22 cellular contexts compared by ENCODE assay signal in the genomic region with DNA sequence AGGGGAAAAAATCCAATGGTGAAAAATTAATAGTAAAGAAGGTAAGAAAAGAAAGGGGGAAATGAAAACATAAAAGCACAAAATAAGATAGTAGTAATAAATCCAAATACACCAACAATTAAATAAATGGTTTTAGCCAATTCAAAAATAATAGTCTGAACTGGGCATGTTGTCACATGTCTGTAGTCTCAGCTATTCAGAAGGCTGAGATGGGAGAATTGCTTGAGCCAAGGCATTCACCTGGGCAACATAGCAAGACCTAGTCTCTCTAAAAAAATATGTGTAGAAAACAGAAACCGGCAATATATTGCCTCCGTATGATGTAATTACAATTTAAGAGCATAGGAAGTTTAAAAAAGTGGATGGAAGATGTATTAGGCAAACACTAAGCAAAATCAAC.
DNase-seq lines count a peak whose midpoint lies in the region; ATAC-seq, FAIRE-seq and TF ChIP-seq lines count a peak whose summit lies in the region.
"Had no signal": no experiment of that assay in that cellular context is flagged by ENCODE, and none has a peak within 500 bp of the region (broad histone marks: within the 10 kb centered on the region; RNA-seq: fewer than 3 reads in every experiment).

No MANE protein-coding gene starts in this region.

- no peak overlapping the region for H3K9ac ChIP-seq in mesenchymal stem cell (ENCODE audit: low read length)
- H3K9ac ChIP-seq: BLaER1, GM23248 had no signal

- H3K4me2 ChIP-seq in mesenchymal stem cell (ENCODE audit: low read length, poor library complexity, severe bottlenecking) = no peak overlapping the region
- H3K4me2 ChIP-seq: BLaER1 had no signal

- no peak overlapping the region for H3K18ac ChIP-seq in mesenchymal stem cell (ENCODE audit: low read depth in 1 of 2, low read length in 2 of 2)

- WGBS in mesenchymal stem cell = 100% methylated on average over 2 of the region's 2 CpGs

- H3K4me1 Mint-ChIP-seq in MCF 10A (ENCODE audit: insufficient read depth, unreplicated experiment) = peaks cover 5% of the 10 kb centered on the region
- H3K4me1 Mint-ChIP-seq in activated T-helper 1 cell treated with anti-CD3 and anti-CD28 coated beads, Interleukin-12 subunit alpha, Interleukin-12 subunit beta, Interleukin-2, Interleukin-4 antibody, amounts not matched to agents 30 ng/mL and 10 ng/mL and 1 ng/mL, durations not matched to agents 14 hours and 24 hours and 36 hours (ENCODE audit: low read depth) = no peaks in the 10 kb centered on the region
- H3K4me1 Mint-ChIP-seq: B cell; CD4-positive, CD25-positive, alpha-beta regulatory T cell had no signal

- intact Hi-C loops in MCF 10A (cut with micrococcal nuclease) (no loop called here), breast epithelium (cut with DNase I; ENCODE audit: low total_unique reads) (no loop called here), uterus (cut with DNase I; ENCODE audit: low total_unique reads) (no loop called here)
- intact Hi-C loops in activated T-helper 1 cell treated with anti-CD3 and anti-CD28 coated beads, Interleukin-12 subunit alpha, Interleukin-12 subunit beta, Interleukin-2, Interleukin-4 antibody, amounts not matched to agents 30 ng/mL and 10 ng/mL and 1 ng/mL, durations not matched to agents 14 hours and 24 hours and 36 hours (cut with micrococcal nuclease) = no loop called here

- no peak overlapping the region for H4K8ac ChIP-seq in mesenchymal stem cell (ENCODE audit: low read length)

- no peaks in the 10 kb centered on the region for H3K9me3 ChIP-seq in breast epithelium
- H3K9me3 ChIP-seq in mesenchymal stem cell (ENCODE audit: control insufficient read depth, low read length) = peaks cover 7% of the 10 kb centered on the region
- H3K9me3 ChIP-seq in uterus = no peaks in the 10 kb centered on the region
- H3K9me3 ChIP-seq: BLaER1, Caco-2 had no signal

- FAIRE-seq in bronchial epithelial cell (lab: Jason Lieb, UNC) = no peak
- FAIRE-seq: GM12878, GM19239, H1 had no signal

- H3K9me3 Mint-ChIP-seq in MCF 10A (ENCODE audit: unreplicated experiment) = no peaks in the 10 kb centered on the region
- peaks cover 5% of the 10 kb centered on the region for H3K9me3 Mint-ChIP-seq in activated T-helper 1 cell treated with anti-CD3 and anti-CD28 coated beads, Interleukin-12 subunit alpha, Interleukin-12 subunit beta, Interleukin-2, Interleukin-4 antibody, amounts not matched to agents 30 ng/mL and 10 ng/mL and 1 ng/mL, durations not matched to agents 14 hours and 24 hours and 36 hours

- no peaks in the 10 kb centered on the region for H3K27me3 Mint-ChIP-seq in MCF 10A (ENCODE audit: insufficient read depth, unreplicated experiment)
- H3K27me3 Mint-ChIP-seq in activated T-helper 1 cell treated with anti-CD3 and anti-CD28 coated beads, Interleukin-12 subunit alpha, Interleukin-12 subunit beta, Interleukin-2, Interleukin-4 antibody, amounts not matched to agents 30 ng/mL and 10 ng/mL and 1 ng/mL, durations not matched to agents 14 hours and 24 hours and 36 hours (ENCODE audit: insufficient read depth) = no peaks in the 10 kb centered on the region
- H3K27me3 Mint-ChIP-seq: B cell; CD4-positive, CD25-positive, alpha-beta regulatory T cell had no signal

- TF ChIP-seq POLR2A in breast epithelium (IDR thresholded peaks at IDR 0.05) (no peak), uterus (IDR thresholded peaks at IDR 0.05) (no peak)

- no peak overlapping the region for H3K4me3 Mint-ChIP-seq in MCF 10A (ENCODE audit: unreplicated experiment)
- H3K4me3 Mint-ChIP-seq in activated T-helper 1 cell treated with anti-CD3 and anti-CD28 coated beads, Interleukin-12 subunit alpha, Interleukin-12 subunit beta, Interleukin-2, Interleukin-4 antibody, amounts not matched to agents 30 ng/mL and 10 ng/mL and 1 ng/mL, durations not matched to agents 14 hours and 24 hours and 36 hours = no peak overlapping the region
- H3K4me3 Mint-ChIP-seq: B cell; CD4-positive, CD25-positive, alpha-beta regulatory T cell; CD8-positive, alpha-beta T cell had no signal

- no peaks in the 10 kb centered on the region for H3K79me1 ChIP-seq in mesenchymal stem cell (replicated peaks; ENCODE audit: low read length, poor library complexity, severe bottlenecking)

- POLR2A ChIA-PET in MCF 10A (lab: Yijun Ruan, JAX) = interaction anchor here (0.5 to 1.0 kb wide), 3 partner anchors 13 to 104 kb away, joined by 3 to 4 read pairs (median 3); no protein-coding TSS in a partner anchor

- peak overlapping the region; percentile 36 for H3K27ac Mint-ChIP-seq in MCF 10A (ENCODE audit: low read depth, unreplicated experiment)
- peak overlapping the region; percentile 31 for H3K27ac Mint-ChIP-seq in activated T-helper 1 cell treated with anti-CD3 and anti-CD28 coated beads, Interleukin-12 subunit alpha, Interleukin-12 subunit beta, Interleukin-2, Interleukin-4 antibody, amounts not matched to agents 30 ng/mL and 10 ng/mL and 1 ng/mL, durations not matched to agents 14 hours and 24 hours and 36 hours
- H3K27ac Mint-ChIP-seq: B cell; CD4-positive, CD25-positive, alpha-beta regulatory T cell; CD8-positive, alpha-beta T cell had no signal

- H2BK5ac ChIP-seq in mesenchymal stem cell (ENCODE audit: low read depth, low read length, poor library complexity, severe bottlenecking) = no peak overlapping the region

- H3K36me3 Mint-ChIP-seq in MCF 10A (ENCODE audit: insufficient read depth, unreplicated experiment) = no peaks in the 10 kb centered on the region
- H3K36me3 Mint-ChIP-seq in activated T-helper 1 cell treated with anti-CD3 and anti-CD28 coated beads, Interleukin-12 subunit alpha, Interleukin-12 subunit beta, Interleukin-2, Interleukin-4 antibody, amounts not matched to agents 30 ng/mL and 10 ng/mL and 1 ng/mL, durations not matched to agents 14 hours and 24 hours and 36 hours (ENCODE audit: low read depth) = no peaks in the 10 kb centered on the region
- H3K36me3 Mint-ChIP-seq: CD4-positive, CD25-positive, alpha-beta regulatory T cell; CD8-positive, alpha-beta T cell had no signal

- H3K4ac ChIP-seq in mesenchymal stem cell (ENCODE audit: low read depth in 1 of 2, low read length in 2 of 2) = no peak overlapping the region

- no peak overlapping the region for H2AFZ ChIP-seq in mesenchymal stem cell (ENCODE audit: low read depth, low read length)
- H2AFZ ChIP-seq: GM23248 had no signal

- H3K4me1 ChIP-seq in breast epithelium (no peaks in the 10 kb centered on the region), mesenchymal stem cell (ENCODE audit: control insufficient read depth, insufficient read depth, low read depth, low read length) (no peaks in the 10 kb centered on the region), uterus (no peaks in the 10 kb centered on the region)
- H3K4me1 ChIP-seq: Caco-2 had no signal

- no peak overlapping the region for H2BK12ac ChIP-seq in mesenchymal stem cell (ENCODE audit: low read length in 2 of 2)

- H2BK15ac ChIP-seq in mesenchymal stem cell (ENCODE audit: low read depth, poor library complexity, severe bottlenecking) = peak overlapping the region; percentile 23

- no peak for TF ChIP-seq CTCF in MCF 10A (IDR thresholded peaks at IDR 0.05; ENCODE audit: unreplicated experiment)
- TF ChIP-seq CTCF in breast epithelium (IDR thresholded peaks at IDR 0.05) = no peak
- no peak for TF ChIP-seq CTCF in bronchial epithelial cell (IDR thresholded peaks at IDR 0.05; ENCODE audit: insufficient read depth, low read length, severe bottlenecking)
- no peak for TF ChIP-seq CTCF in uterus (IDR thresholded peaks at IDR 0.05)

- DNase-seq in MCF 10A (ENCODE audit: unreplicated experiment) (peak; percentile 9), breast epithelium (ENCODE audit: low spot score in 2 of 2) (no peak), bronchial epithelial cell (ENCODE audit: low read depth) (peak; percentile 56), mesenchymal stem cell (no peak), uterus (no peak)
- no peak for DNase-seq in activated T-helper 1 cell treated with anti-CD3 and anti-CD28 coated beads, Interleukin-12 subunit alpha, Interleukin-12 subunit beta, Interleukin-2, Interleukin-4 antibody, amounts not matched to agents 30 ng/mL and 10 ng/mL and 1 ng/mL, durations not matched to agents 14 hours and 24 hours and 36 hours (ENCODE audit: low spot score)
- DNase-seq: Caco-2; CD4-positive, CD25-positive, alpha-beta regulatory T cell; CD8-positive, alpha-beta T cell; DMS153; DND-41; GDM1; GM23248; H7; HCEC 1CT had no signal

- H3K27ac ChIP-seq in breast epithelium (no peak overlapping the region), mesenchymal stem cell (ENCODE audit: low read length, poor library complexity, severe bottlenecking) (no peak overlapping the region), uterus (no peak overlapping the region)
- H3K27ac ChIP-seq: BLaER1, C4-2B, GM23248 had no signal

- CTCF ChIA-PET in MCF 10A (lab: Yijun Ruan, JAX) = interaction anchor here (0.7 kb wide), 1 partner anchor 1308 kb away, joined by 4 read pairs; no protein-coding TSS in a partner anchor

- H3K27me3 ChIP-seq in breast epithelium = no peaks in the 10 kb centered on the region
- no peaks in the 10 kb centered on the region for H3K27me3 ChIP-seq in bronchial epithelial cell (ENCODE audit: control insufficient read depth, insufficient read depth, low read length)
- H3K27me3 ChIP-seq in mesenchymal stem cell (ENCODE audit: control insufficient read depth in 1 of 2, insufficient read depth in 1 of 2, low read length in 2 of 2) = no peaks in the 10 kb centered on the region
- H3K27me3 ChIP-seq in uterus = no peaks in the 10 kb centered on the region
- H3K27me3 ChIP-seq: BLaER1 had no signal

- no peak overlapping the region for H3K23ac ChIP-seq in mesenchymal stem cell (ENCODE audit: low read length in 2 of 2)

- no peak overlapping the region for H4K91ac ChIP-seq in mesenchymal stem cell (ENCODE audit: low read length)

- no peak overlapping the region for H2AK5ac ChIP-seq in mesenchymal stem cell (ENCODE audit: low read length, severe bottlenecking)

- H3K14ac ChIP-seq in mesenchymal stem cell (ENCODE audit: low read length in 2 of 2) = no peak overlapping the region

- H3K36me3 ChIP-seq in breast epithelium (no peaks in the 10 kb centered on the region), bronchial epithelial cell (ENCODE audit: control insufficient read depth, insufficient read depth, low read length) (no peaks in the 10 kb centered on the region), mesenchymal stem cell (ENCODE audit: control insufficient read depth in 1 of 2, insufficient read depth in 2 of 2, low read depth in 1 of 2, low read length in 2 of 2) (no peaks in the 10 kb centered on the region), uterus (no peaks in the 10 kb centered on the region)
- H3K36me3 ChIP-seq: BLaER1 had no signal

- no TSS peak for BruUV-seq in MCF 10A (replicated peaks; lab: Mats Ljungman, UMichigan)

- H2BK120ac ChIP-seq in mesenchymal stem cell (ENCODE audit: low read depth, low read length) = no peak overlapping the region

- no peak overlapping the region for H3K4me3 ChIP-seq in breast epithelium
- H3K4me3 ChIP-seq in bronchial epithelial cell (ENCODE audit: low read depth, low read length) = no peak overlapping the region
- no peak overlapping the region for H3K4me3 ChIP-seq in mesenchymal stem cell (ENCODE audit: insufficient read depth in 1 of 2, low read depth in 1 of 2, low read length in 2 of 2)
- H3K4me3 ChIP-seq in uterus = no peak overlapping the region
- H3K4me3 ChIP-seq: BLaER1, GM12878, GM23248 had no signal

- ATAC-seq in HG03460 (IDR thresholded peaks at IDR 0.05; ENCODE audit: unreplicated experiment) = no peak
- ATAC-seq: CD8-positive, alpha-beta T cell; GM12878 had no signal

Comparison
In these comparisons a context has a peak if more than half of its experiments do, and no peak if none do; other contexts are left out.
1. DNase-seq: peak in MCF 10A (single experiment) and bronchial epithelial cell (single experiment); none in breast epithelium (0 of 2), activated T-helper 1 cell treated with anti-CD3 and anti-CD28 coated beads, Interleukin-12 subunit alpha, Interleukin-12 subunit beta, Interleukin-2, Interleukin-4 antibody, amounts not matched to agents 30 ng/mL and 10 ng/mL and 1 ng/mL, durations not matched to agents 14 hours and 24 hours and 36 hours (single experiment), mesenchymal stem cell (single experiment) and uterus (0 of 2).